Comparison of ENCODE assay signal across 8 cellular contexts in the genomic region with DNA sequence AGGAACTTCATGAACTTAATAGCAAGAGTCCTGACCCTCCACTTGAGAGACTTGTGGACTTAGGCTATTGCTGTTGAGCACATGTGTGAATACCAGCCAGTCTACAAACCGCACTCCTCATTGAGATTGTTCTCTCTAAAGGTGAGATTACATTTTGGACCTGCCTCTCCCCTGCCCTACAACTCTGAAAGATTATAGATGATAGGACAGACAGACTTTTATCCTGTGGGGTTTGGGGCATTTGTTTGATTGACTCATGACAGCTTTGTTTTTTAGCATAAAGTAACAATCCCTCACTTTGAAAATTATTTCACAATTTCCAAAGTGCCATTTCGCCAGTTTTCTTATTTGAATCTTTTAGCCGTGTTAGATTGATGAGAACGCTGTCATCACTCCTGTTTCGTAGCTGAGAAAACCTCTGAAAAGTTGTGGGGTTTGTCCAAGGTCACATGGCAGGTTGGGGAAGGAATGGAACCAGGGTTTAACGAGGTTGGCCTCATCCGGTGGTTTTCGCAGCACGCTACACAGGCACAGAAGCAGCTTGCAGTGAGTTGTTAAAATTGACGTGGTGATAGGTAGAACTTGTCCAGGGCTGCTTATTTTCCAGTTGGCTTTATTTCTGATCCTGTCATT. TPM values are rescaled to one million over a fixed set of nuclear protein-coding genes. Genes with fewer than 3 reads are reported as not detected.
DNase-seq lines count a peak whose midpoint lies in the region; ATAC-seq and TF ChIP-seq lines count a peak whose summit lies in the region.

No MANE protein-coding gene starts in this region.

- DNase-seq in UCSD-AML1 (lab: John Stamatoyannopoulos, UW; ENCODE audit: unreplicated experiment), result peak; percentile 78
- DNase-seq in effector CD4-positive, alpha-beta T cell, result peak; percentile 71
- peak in 2 of 3 experiments; percentile 47 to 64 for DNase-seq in stimulated activated CD4-positive, alpha-beta T cell treated with anti-CD3 and anti-CD28 coated beads, TNF-alpha, amount 100 ng/mL, for 4 hours (ENCODE audit: low read depth in 3 of 3)
- DNase-seq in lower leg skin (ENCODE audit: low spot score in 2 of 2), result no peak
- no peak for DNase-seq in SW480 (ENCODE audit: low spot score)
- no peak for DNase-seq in posterior vena cava (ENCODE audit: low spot score)

- TF ChIP-seq CTCF in lower leg skin (IDR thresholded peaks at IDR 0.05), result no peak

- 61 to 69% methylated on average over 10 of the region's 10 CpGs for WGBS in lower leg skin, 2 donors

- no peak overlapping the region for H3K4me3 ChIP-seq in lower leg skin (ENCODE audit: low read depth, poor library complexity, severe bottlenecking)

- peak; percentile 46 for ATAC-seq in HG02981 (IDR thresholded peaks at IDR 0.05; ENCODE audit: unreplicated experiment)

- intact Hi-C loops in lower leg skin (cut with DNase I; ENCODE audit: low total_unique reads), result no loop called here
- intact Hi-C loops in posterior vena cava (cut with DNase I), result no loop called here

- peak; percentile 58 for TF ChIP-seq POLR2A in GM15510 (IDR thresholded peaks at IDR 0.05; ENCODE audit: borderline replicate concordance, extremely low read depth, insufficient read length)
- TF ChIP-seq POLR2A in lower leg skin (IDR thresholded peaks at IDR 0.05), result no peak

RNA-seq across cellular contexts. Expression of gene EVL, which starts 0.8 kb away (rescaled TPM):
- total RNA-seq in lower leg skin, result 10 to 100 TPM; 26.4 to 51.4 (median 40.9) TPM
- total RNA-seq in posterior vena cava, result 10 to 100 TPM; 47.1 to 68.9 TPM

Comparison
In these comparisons a context has a peak if more than half of its experiments do, and no peak if none do; other contexts are left out.
1. DNase-seq: peak in UCSD-AML1 (single experiment), effector CD4-positive, alpha-beta T cell (single experiment) and stimulated activated CD4-positive, alpha-beta T cell treated with anti-CD3 and anti-CD28 coated beads, TNF-alpha, amount 100 ng/mL, for 4 hours (2 of 3); none in lower leg skin (0 of 2), SW480 (single experiment) and posterior vena cava (single experiment).